14 cellular contexts compared by ENCODE assay signal in genomic region chr2:96530474-96531357, GRCh38. TPM values are rescaled to one million over a fixed set of nuclear protein-coding genes. Genes with fewer than 3 reads are reported as not detected.
DNase-seq lines count a peak whose midpoint lies in the region; ATAC-seq, FAIRE-seq and TF ChIP-seq lines count a peak whose summit lies in the region.
"Had no signal": no experiment of that assay in that cellular context is flagged by ENCODE, and none has a peak within 500 bp of the region (broad histone marks: within the 10 kb centered on the region; RNA-seq: fewer than 3 reads in every experiment).

No MANE protein-coding gene starts in this region.

- H3K27ac ChIP-seq in kidney (ENCODE audit: low read depth in 2 of 2, low read length in 2 of 2) (no peak overlapping the region), thoracic aorta (peak overlapping the region; percentile 94 to 98), spleen (peak overlapping the region in 3 of 8 donors; percentile 53 to 86 (median 80))

- ATAC-seq in thoracic aorta (ENCODE audit: insufficient number of reproducible peaks, low FRiP score, low read depth) = no peak

- H3K9me3 ChIP-seq in kidney (ENCODE audit: control insufficient read depth in 1 of 2, low read length in 2 of 2) = no peaks in the 10 kb centered on the region
- H3K9me3 ChIP-seq in thoracic aorta = no peaks in the 10 kb centered on the region
- H3K9me3 ChIP-seq in spleen = no peaks in the 10 kb centered on the region

- CTCF ChIA-PET in activated CD4-positive, alpha-beta memory T cell treated with anti-CD3 and anti-CD28 coated beads for 36 hours (lab: Charles Lee) = interaction anchor here (1.8 to 5.5 kb wide), 3 partner anchors 8 to 24 kb away, joined by 4 to 44 read pairs (median 9); partner anchors contain the start of gene ARID5A

- intact Hi-C loops in activated CD4-positive, alpha-beta memory T cell treated with anti-CD3 and anti-CD28 coated beads for 36 hours (cut with micrococcal nuclease) = no loop called here
- intact Hi-C loops in kidney (cut with DNase I) (no loop called here), spleen (cut with DNase I; ENCODE audit: low total_unique reads) (no loop called here)

- H3K27me3 ChIP-seq in thoracic aorta (replicated peaks; ENCODE audit: insufficient read depth) = no peaks in the 10 kb centered on the region
- no peaks in the 10 kb centered on the region for H3K27me3 ChIP-seq in spleen (replicated peaks in 1 of 7)

- TF ChIP-seq CTCF in kidney (IDR thresholded peaks at IDR 0.05; ENCODE audit: borderline replicate concordance, extremely low read depth, insufficient read depth) (no peak), thoracic aorta (IDR thresholded peaks at IDR 0.05) (no peak), spleen (IDR thresholded peaks at IDR 0.05 in 8 of 11, conservative IDR thresholded peaks at IDR 0.05 in 3 of 11) (no peak)

- TF ChIP-seq POLR2A in spleen (IDR thresholded peaks at IDR 0.05) = no peak

- H3K4me1 ChIP-seq in kidney (ENCODE audit: control insufficient read depth in 1 of 2, insufficient read depth in 1 of 2, low read depth in 1 of 2, low read length in 2 of 2) (peaks cover 15 to 16% of the 10 kb centered on the region in 2 donors), thoracic aorta (ENCODE audit: control insufficient read depth in 1 of 2, low read depth in 2 of 2) (peaks cover 61 to 84% of the 10 kb centered on the region in 2 donors), spleen (peaks cover 38 to 98% (median 67%) of the 10 kb centered on the region in 6 donors)

- POLR2A ChIA-PET in activated CD4-positive, alpha-beta memory T cell treated with anti-CD3 and anti-CD28 coated beads for 36 hours (lab: Charles Lee) = interaction anchor here (1.0 to 10.2 kb wide), 3 partner anchors 8 to 190 kb away, joined by 3 to 240 read pairs (median 3); partner anchors contain the start of gene ARID5A

- H3K4me3 Mint-ChIP-seq in activated CD4-positive, alpha-beta memory T cell treated with anti-CD3 and anti-CD28 coated beads for 36 hours = peak overlapping the region; percentile 64

- H3K4me1 Mint-ChIP-seq in activated CD4-positive, alpha-beta memory T cell treated with anti-CD3 and anti-CD28 coated beads for 36 hours (ENCODE audit: low read depth) = peaks cover 88% of the 10 kb centered on the region

- DNase-seq in activated CD8-positive, alpha-beta memory T cell treated with anti-CD3 and anti-CD28 coated beads for 24 hours = peak; percentile 61
- no peak for DNase-seq in activated CD8-positive, alpha-beta memory T cell treated with anti-CD3 and anti-CD28 coated beads, Interleukin-2, amount 50 U/mL, for 4 hours
- peak; percentile 55 for DNase-seq in activated CD4-positive, alpha-beta memory T cell treated with anti-CD3 and anti-CD28 coated beads for 36 hours
- peak; percentile 71 for DNase-seq in kidney
- DNase-seq in thoracic aorta (ENCODE audit: low spot score) = no peak
- no peak for DNase-seq in NCI-H510A treated with DMSO at 0.1 percent for 48 hours (lab: John Stamatoyannopoulos, UW)
- no peak for DNase-seq in spleen
- no peak for DNase-seq in NCI-H446 treated with DMSO at 0.1 percent for 48 hours (lab: John Stamatoyannopoulos, UW)
- DNase-seq: foreskin melanocyte, NCI-H82 had no signal

- FAIRE-seq in kidney (lab: Jason Lieb, UNC) = no peak
- FAIRE-seq: colon, H54 had no signal

- H3K36me3 Mint-ChIP-seq in activated CD4-positive, alpha-beta memory T cell treated with anti-CD3 and anti-CD28 coated beads for 36 hours = no peaks in the 10 kb centered on the region

- H3K36me3 ChIP-seq in kidney (ENCODE audit: control insufficient read depth in 1 of 2, insufficient read depth in 2 of 2, low read length in 2 of 2) (no peaks in the 10 kb centered on the region), thoracic aorta (no peaks in the 10 kb centered on the region), spleen (no peaks in the 10 kb centered on the region)

- peak overlapping the region; percentile 98 for H3K27ac Mint-ChIP-seq in activated CD4-positive, alpha-beta memory T cell treated with anti-CD3 and anti-CD28 coated beads for 36 hours

- H3K4me3 ChIP-seq in kidney (ENCODE audit: low read length in 2 of 2) = no peak overlapping the region
- no peak overlapping the region for H3K4me3 ChIP-seq in thoracic aorta
- no peak overlapping the region for H3K4me3 ChIP-seq in spleen

- no peaks in the 10 kb centered on the region for H3K27me3 Mint-ChIP-seq in activated CD4-positive, alpha-beta memory T cell treated with anti-CD3 and anti-CD28 coated beads for 36 hours

- H3K9me3 Mint-ChIP-seq in activated CD4-positive, alpha-beta memory T cell treated with anti-CD3 and anti-CD28 coated beads for 36 hours = no peaks in the 10 kb centered on the region

- no peak overlapping the region for H3K9ac ChIP-seq in kidney (ENCODE audit: low read length in 2 of 2)

- WGBS in spleen, 5 donors = 79 to 91% (median 83%) methylated on average over 12 to 16 of the region's 16 CpGs

RNA-seq across cellular contexts. Expression of gene ARID5A, which starts 5.8 kb away (rescaled TPM):
- total RNA-seq in activated CD4-positive, alpha-beta memory T cell treated with anti-CD3 and anti-CD28 coated beads for 36 hours = 100 to 1,000 TPM; 260 to 266 TPM
- total RNA-seq in kidney = 26.3 TPM
- polyA plus RNA-seq in kidney (ENCODE audit: insufficient read depth, low read depth, low replicate concordance) = 8.6 TPM
- total RNA-seq in thoracic aorta = 100 to 1,000 TPM; 152 to 231 TPM
- total RNA-seq in spleen = 100 to 1,000 TPM in 1 of 7 donors, 10 to 100 TPM in 6; 41.2 to 121 (median 52.8) TPM
- polyA plus RNA-seq in spleen = 10 to 100 TPM; 30.8 to 37.2 (median 35.4) TPM

RNA-seq across cellular contexts. Expression of gene NEURL3, which starts 25.6 kb away (rescaled TPM):
- total RNA-seq in activated CD4-positive, alpha-beta memory T cell treated with anti-CD3 and anti-CD28 coated beads for 36 hours = 1 to 10 TPM in 1 of 2 experiments, under 1 TPM in 1; 0.87 to 1.1 TPM
- total RNA-seq in kidney (3.2 TPM), thoracic aorta (not detected), spleen (under 1 TPM in 5 of 7 donors, not detected in 2; 0.32 to 0.98 (median 0.49) TPM)
- polyA plus RNA-seq in kidney (ENCODE audit: insufficient read depth, low read depth, low replicate concordance) (11.1 TPM), spleen (1 to 10 TPM in 1 of 3 donors, under 1 TPM in 2; 0.35 to 1.2 (median 0.79) TPM)
- total RNA-seq: MCF 10A had no signal
- polyA plus RNA-seq: AG04450 had no signal

Comparison
In these comparisons a context has a peak if more than half of its experiments do, and no peak if none do; other contexts are left out.
1. DNase-seq: peak in activated CD8-positive, alpha-beta memory T cell treated with anti-CD3 and anti-CD28 coated beads for 24 hours (single experiment), activated CD4-positive, alpha-beta memory T cell treated with anti-CD3 and anti-CD28 coated beads for 36 hours (single experiment) and kidney (single experiment); none in activated CD8-positive, alpha-beta memory T cell treated with anti-CD3 and anti-CD28 coated beads, Interleukin-2, amount 50 U/mL, for 4 hours (single experiment), thoracic aorta (single experiment), NCI-H510A treated with DMSO at 0.1 percent for 48 hours (single experiment), spleen (single experiment) and NCI-H446 treated with DMSO at 0.1 percent for 48 hours (single experiment).
2. H3K27ac ChIP-seq: peak in thoracic aorta (2 of 2); none in kidney (0 of 2).